Comparison of ENCODE assay signal across 11 cellular contexts in the genomic region with DNA sequence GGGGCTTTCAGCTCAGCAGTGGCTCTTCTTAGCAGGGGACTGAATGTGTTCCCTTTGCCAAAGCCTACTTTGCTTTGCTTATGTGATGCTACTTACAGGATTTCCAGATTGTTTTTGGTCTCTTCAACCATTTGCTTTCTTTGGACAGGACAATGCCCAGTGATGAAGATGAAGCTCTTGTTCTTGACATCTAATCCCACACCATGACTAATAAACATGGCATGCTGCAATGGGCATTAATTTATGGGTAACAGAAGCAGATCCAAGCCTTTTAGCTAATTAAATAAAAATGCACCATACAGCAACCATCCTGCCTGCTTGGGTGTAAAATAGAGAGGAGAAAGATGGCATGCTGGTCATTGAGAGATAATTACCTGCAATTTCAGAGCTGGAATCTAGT.
A peak's percentile ranks its signal among the peaks of the same experiment; 100 is the strongest.
DNase-seq lines count a peak whose midpoint lies in the region; ATAC-seq, FAIRE-seq and TF ChIP-seq lines count a peak whose summit lies in the region.
"Had no signal": no experiment of that assay in that cellular context is flagged by ENCODE, and none has a peak within 500 bp of the region (broad histone marks: within the 10 kb centered on the region; RNA-seq: fewer than 3 reads in every experiment).

No MANE protein-coding gene starts in this region.

- no peak overlapping the region for H3K4me3 Mint-ChIP-seq in activated CD4-positive, alpha-beta memory T cell treated with anti-CD3 and anti-CD28 coated beads for 36 hours
- H3K4me3 Mint-ChIP-seq: CD14-positive monocyte, endodermal cell had no signal

- TF ChIP-seq POLR2A in H54 (IDR thresholded peaks at IDR 0.05; ENCODE audit: low read depth, low read length) = no peak

- intact Hi-C loops in activated CD4-positive, alpha-beta memory T cell treated with anti-CD3 and anti-CD28 coated beads for 36 hours (cut with micrococcal nuclease) = loop anchor here (2.0 to 10.0 kb wide), 5 partner anchors 61 to 889 kb away; a partner anchor contains a TSS

- TF ChIP-seq CTCF in hepatocyte (IDR thresholded peaks at IDR 0.05; ENCODE audit: poor library complexity) = no peak

- peak overlapping the region; percentile 90 for H3K27ac Mint-ChIP-seq in activated CD4-positive, alpha-beta memory T cell treated with anti-CD3 and anti-CD28 coated beads for 36 hours
- H3K27ac Mint-ChIP-seq: endodermal cell had no signal

- POLR2A ChIA-PET in activated CD4-positive, alpha-beta memory T cell treated with anti-CD3 and anti-CD28 coated beads for 36 hours (lab: Charles Lee) = interaction anchor here (1.5 to 3.2 kb wide), 6 partner anchors 10 to 125 kb away, joined by 3 to 24 read pairs (median 10); no protein-coding TSS in a partner anchor

- H3K27me3 Mint-ChIP-seq in activated CD4-positive, alpha-beta memory T cell treated with anti-CD3 and anti-CD28 coated beads for 36 hours = peaks cover 1% of the 10 kb centered on the region

- H3K36me3 ChIP-seq in hepatocyte (replicated peaks; ENCODE audit: insufficient read depth, low read depth) = no peaks in the 10 kb centered on the region

- peaks cover 22% of the 10 kb centered on the region for H3K4me1 ChIP-seq in hepatocyte (ENCODE audit: insufficient read depth)

- H3K4me1 Mint-ChIP-seq in activated CD4-positive, alpha-beta memory T cell treated with anti-CD3 and anti-CD28 coated beads for 36 hours (ENCODE audit: low read depth) = peaks cover 92% of the 10 kb centered on the region
- H3K4me1 Mint-ChIP-seq: CD14-positive monocyte had no signal

- peak overlapping the region; percentile 84 for H3K27ac ChIP-seq in hepatocyte

- DNase-seq in A172 (ENCODE audit: low spot score) (peak; percentile 95), H54 (ENCODE audit: insufficient read length, low spot score) (no peak), hepatocyte (ENCODE audit: low spot score) (no peak), NCI-H69 (lab: John Stamatoyannopoulos, UW) (no peak), NCI-H1105 treated with DMSO at 0.1 percent for 48 hours (lab: John Stamatoyannopoulos, UW) (no peak)
- no peak for DNase-seq in activated CD4-positive, alpha-beta memory T cell treated with anti-CD3 and anti-CD28 coated beads for 36 hours
- DNase-seq: endodermal cell, NCI-H526 treated with DMSO at 0.1 percent for 48 hours had no signal

- no peak overlapping the region for H2AFZ ChIP-seq in hepatocyte

- H4K20me1 ChIP-seq in hepatocyte (ENCODE audit: insufficient read depth, poor library complexity, severe bottlenecking) = no peaks in the 10 kb centered on the region

- H3K9me3 ChIP-seq in hepatocyte (ENCODE audit: low read depth) = no peaks in the 10 kb centered on the region

- H3K36me3 Mint-ChIP-seq in activated CD4-positive, alpha-beta memory T cell treated with anti-CD3 and anti-CD28 coated beads for 36 hours = peaks cover 6% of the 10 kb centered on the region
- H3K36me3 Mint-ChIP-seq: CD14-positive monocyte had no signal

- no peaks in the 10 kb centered on the region for H3K27me3 ChIP-seq in hepatocyte

- FAIRE-seq in H54 (lab: Jason Lieb, UNC) = peak; percentile 58

- H3K4me2 ChIP-seq in hepatocyte = no peak overlapping the region

- CTCF ChIA-PET in activated CD4-positive, alpha-beta memory T cell treated with anti-CD3 and anti-CD28 coated beads for 36 hours (lab: Charles Lee) = interaction anchor here (0.7 to 4.5 kb wide), 16 partner anchors 10 to 181 kb away, joined by 3 to 38 read pairs (median 7); no protein-coding TSS in a partner anchor

- ATAC-seq in HG03095 (IDR thresholded peaks at IDR 0.05; ENCODE audit: unreplicated experiment) (no peak), GM21786 (IDR thresholded peaks at IDR 0.05; ENCODE audit: unreplicated experiment) (no peak)

- no peak overlapping the region for H3K4me3 ChIP-seq in hepatocyte

- no peaks in the 10 kb centered on the region for H3K9me2 ChIP-seq in hepatocyte (replicated peaks; ENCODE audit: insufficient read depth)

- no peaks in the 10 kb centered on the region for H3K79me2 ChIP-seq in hepatocyte

- no peaks in the 10 kb centered on the region for H3K9me3 Mint-ChIP-seq in activated CD4-positive, alpha-beta memory T cell treated with anti-CD3 and anti-CD28 coated beads for 36 hours
- H3K9me3 Mint-ChIP-seq: endodermal cell had no signal
